Comparison of ENCODE assay signal across 2 cellular contexts in the genomic region with DNA sequence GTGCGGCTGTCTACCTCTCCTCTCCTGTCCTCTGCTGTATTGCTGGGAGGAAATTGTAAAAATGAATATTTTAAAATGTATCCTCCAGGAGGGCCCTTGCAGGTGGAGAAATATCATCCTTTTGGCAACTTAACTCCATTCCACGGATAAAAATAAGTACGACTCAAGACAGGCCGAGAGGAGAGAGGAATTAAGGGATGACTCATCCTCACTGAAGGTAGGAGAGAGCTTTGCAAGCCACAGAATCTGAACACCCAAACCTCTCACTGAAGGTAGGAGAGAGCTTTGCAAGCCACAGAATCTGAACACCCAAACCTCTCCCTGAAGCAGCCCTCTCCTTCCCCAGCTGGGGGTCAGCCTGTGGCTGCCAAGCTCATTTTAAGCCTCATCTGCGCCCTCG.
TF ChIP-seq lines count a peak whose summit lies in the region.

No MANE protein-coding gene starts in this region.

TF ChIP-seq in HEK293, 187 proteins besides CTCF, POLR2A, EP300 and RAD21 (continued from another document):
- TF ChIP-seq ZNF629 (tag by site-specific recombination; IDR thresholded peaks at IDR 0.05): 0 out of 2 replicates have a peak, but pooled peaks have one; percentile 19
- peak; percentile 84 for TF ChIP-seq PRDM1 (tag by site-specific recombination; IDR thresholded peaks at IDR 0.05)
- TF ChIP-seq ZSCAN16 (tag by site-specific recombination; IDR thresholded peaks at IDR 0.05): peak; percentile 95
- TF ChIP-seq ZNF366 (tag by site-specific recombination; conservative IDR thresholded peaks at IDR 0.05): peak; percentile 49
- TF ChIP-seq ZNF132 (tag by site-specific recombination; IDR thresholded peaks at IDR 0.05; ENCODE audit: borderline replicate concordance): no peak
- TF ChIP-seq ZNF184 (tag by site-specific recombination; IDR thresholded peaks at IDR 0.05): no peak

TF ChIP-seq in SK-N-SH, 30 proteins besides CTCF, POLR2A, EP300 and RAD21 (continued from another document):
- TF ChIP-seq, protein P1, sequence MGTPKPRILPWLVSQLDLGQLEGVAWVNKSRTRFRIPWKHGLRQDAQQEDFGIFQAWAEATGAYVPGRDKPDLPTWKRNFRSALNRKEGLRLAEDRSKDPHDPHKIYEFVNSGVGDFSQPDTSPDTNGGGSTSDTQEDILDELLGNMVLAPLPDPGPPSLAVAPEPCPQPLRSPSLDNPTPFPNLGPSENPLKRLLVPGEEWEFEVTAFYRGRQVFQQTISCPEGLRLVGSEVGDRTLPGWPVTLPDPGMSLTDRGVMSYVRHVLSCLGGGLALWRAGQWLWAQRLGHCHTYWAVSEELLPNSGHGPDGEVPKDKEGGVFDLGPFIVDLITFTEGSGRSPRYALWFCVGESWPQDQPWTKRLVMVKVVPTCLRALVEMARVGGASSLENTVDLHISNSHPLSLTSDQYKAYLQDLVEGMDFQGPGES (IDR thresholded peaks at IDR 0.05; ENCODE audit: low read depth, low read length): no peak
- TF ChIP-seq JUND (IDR thresholded peaks at IDR 0.05): no peak
- TF ChIP-seq, protein P2, sequence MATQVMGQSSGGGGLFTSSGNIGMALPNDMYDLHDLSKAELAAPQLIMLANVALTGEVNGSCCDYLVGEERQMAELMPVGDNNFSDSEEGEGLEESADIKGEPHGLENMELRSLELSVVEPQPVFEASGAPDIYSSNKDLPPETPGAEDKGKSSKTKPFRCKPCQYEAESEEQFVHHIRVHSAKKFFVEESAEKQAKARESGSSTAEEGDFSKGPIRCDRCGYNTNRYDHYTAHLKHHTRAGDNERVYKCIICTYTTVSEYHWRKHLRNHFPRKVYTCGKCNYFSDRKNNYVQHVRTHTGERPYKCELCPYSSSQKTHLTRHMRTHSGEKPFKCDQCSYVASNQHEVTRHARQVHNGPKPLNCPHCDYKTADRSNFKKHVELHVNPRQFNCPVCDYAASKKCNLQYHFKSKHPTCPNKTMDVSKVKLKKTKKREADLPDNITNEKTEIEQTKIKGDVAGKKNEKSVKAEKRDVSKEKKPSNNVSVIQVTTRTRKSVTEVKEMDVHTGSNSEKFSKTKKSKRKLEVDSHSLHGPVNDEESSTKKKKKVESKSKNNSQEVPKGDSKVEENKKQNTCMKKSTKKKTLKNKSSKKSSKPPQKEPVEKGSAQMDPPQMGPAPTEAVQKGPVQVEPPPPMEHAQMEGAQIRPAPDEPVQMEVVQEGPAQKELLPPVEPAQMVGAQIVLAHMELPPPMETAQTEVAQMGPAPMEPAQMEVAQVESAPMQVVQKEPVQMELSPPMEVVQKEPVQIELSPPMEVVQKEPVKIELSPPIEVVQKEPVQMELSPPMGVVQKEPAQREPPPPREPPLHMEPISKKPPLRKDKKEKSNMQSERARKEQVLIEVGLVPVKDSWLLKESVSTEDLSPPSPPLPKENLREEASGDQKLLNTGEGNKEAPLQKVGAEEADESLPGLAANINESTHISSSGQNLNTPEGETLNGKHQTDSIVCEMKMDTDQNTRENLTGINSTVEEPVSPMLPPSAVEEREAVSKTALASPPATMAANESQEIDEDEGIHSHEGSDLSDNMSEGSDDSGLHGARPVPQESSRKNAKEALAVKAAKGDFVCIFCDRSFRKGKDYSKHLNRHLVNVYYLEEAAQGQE (IDR thresholded peaks at IDR 0.05; ENCODE audit: low read depth, low read length): no peak
- no peak for TF ChIP-seq MXI1 (IDR thresholded peaks at IDR 0.05; ENCODE audit: low read depth, low read length)
